Comparison of ENCODE assay signal across 14 cellular contexts in the genomic region with DNA sequence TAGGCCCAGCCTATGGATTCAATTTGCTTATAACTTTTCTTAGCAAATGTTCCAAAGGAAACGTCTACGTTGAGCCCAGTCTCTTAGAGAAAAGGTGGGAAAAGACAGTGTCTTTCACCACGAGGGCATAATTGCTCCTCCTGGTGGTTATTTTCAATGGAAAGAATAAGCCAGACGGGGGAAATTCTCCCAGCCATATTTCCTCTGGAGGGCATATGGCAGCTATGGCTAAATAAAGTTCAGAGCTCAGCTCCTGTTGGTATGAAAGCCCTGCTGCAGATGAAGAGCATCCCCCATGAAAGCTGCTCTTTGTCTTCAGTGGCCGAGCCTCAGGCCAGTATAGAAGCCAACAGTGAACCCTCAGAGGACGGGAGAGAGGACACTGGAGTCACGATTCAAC.
DNase-seq lines count a peak whose midpoint lies in the region; TF ChIP-seq lines count a peak whose summit lies in the region.
"Had no signal": no experiment of that assay in that cellular context is flagged by ENCODE, and none has a peak within 500 bp of the region (broad histone marks: within the 10 kb centered on the region; RNA-seq: fewer than 3 reads in every experiment).

No MANE protein-coding gene starts in this region.

- H3K27ac Mint-ChIP-seq in nephron progenitor cell: no peak overlapping the region
- H3K27ac Mint-ChIP-seq in activated CD4-positive, alpha-beta T cell treated with anti-CD3 and anti-CD28 coated beads, Interleukin-2, amount 10 ng/mL, durations not matched to agents 24 days and 14 days: no peak overlapping the region
- H3K27ac Mint-ChIP-seq: dendritic cell treated with granulocyte-macrophage colony-stimulating factor and Interleukin-4, amounts not matched to agents 40 ng/mL and 50 ng/mL, for 4 days had no signal

- no peaks in the 10 kb centered on the region for H3K36me3 ChIP-seq in MM.1S (replicated peaks; ENCODE audit: insufficient read depth, low read length)
- H3K36me3 ChIP-seq: heart right ventricle had no signal

- peaks cover 7% of the 10 kb centered on the region for H3K4me1 Mint-ChIP-seq in nephron progenitor cell
- no peaks in the 10 kb centered on the region for H3K4me1 Mint-ChIP-seq in activated CD4-positive, alpha-beta T cell treated with anti-CD3 and anti-CD28 coated beads, Interleukin-2, amount 10 ng/mL, durations not matched to agents 24 days and 14 days

- H3K27me3 Mint-ChIP-seq in nephron progenitor cell (ENCODE audit: low read depth, poor library complexity): no peaks in the 10 kb centered on the region
- H3K27me3 Mint-ChIP-seq in activated CD4-positive, alpha-beta T cell treated with anti-CD3 and anti-CD28 coated beads, Interleukin-2, amount 10 ng/mL, durations not matched to agents 24 days and 14 days: peaks cover 2% of the 10 kb centered on the region
- H3K27me3 Mint-ChIP-seq: dendritic cell treated with granulocyte-macrophage colony-stimulating factor and Interleukin-4, amounts not matched to agents 40 ng/mL and 50 ng/mL, for 4 days had no signal

- H3K79me2 ChIP-seq in MM.1S (ENCODE audit: low read length): no peaks in the 10 kb centered on the region

- no peaks in the 10 kb centered on the region for H3F3A ChIP-seq in MM.1S (ENCODE audit: insufficient read depth, low read length)

- no peaks in the 10 kb centered on the region for H3K4me1 ChIP-seq in MM.1S (ENCODE audit: low read length)
- H3K4me1 ChIP-seq: heart right ventricle had no signal

- no peak overlapping the region for H3K27ac ChIP-seq in MM.1S (ENCODE audit: low read length)
- H3K27ac ChIP-seq in coronary artery: no peak overlapping the region
- H3K27ac ChIP-seq: heart right ventricle, skin epidermis had no signal

- H3K4me3 ChIP-seq in MM.1S (ENCODE audit: low read length) (no peak overlapping the region), coronary artery (no peak overlapping the region)
- H3K4me3 ChIP-seq: heart right ventricle, skin epidermis had no signal

- DNase-seq in DMS 273 (lab: John Stamatoyannopoulos, UW; ENCODE audit: unreplicated experiment) (peak; percentile 58), MM.1S (no peak), dermis blood vessel endothelial cell (peak; percentile 4), nephron progenitor cell (no peak), coronary artery (ENCODE audit: low spot score) (no peak)
- no peak for DNase-seq in activated CD4-positive, alpha-beta T cell treated with anti-CD3 and anti-CD28 coated beads, Interleukin-2, amount 10 ng/mL, durations not matched to agents 24 days and 14 days
- DNase-seq in activated CD4-positive, alpha-beta T cell treated with anti-CD3 and anti-CD28 coated beads for 48 hours: no peak
- DNase-seq in stimulated activated CD4-positive, alpha-beta T cell treated with anti-CD3 and anti-CD28 coated beads, Interleukin-4, amount 100 ng/mL, for 4 hours: no peak
- DNase-seq: activated gamma-delta T cell, heart right ventricle, NCI-H2171, SIG-M5 had no signal

- no peaks in the 10 kb centered on the region for H3K36me3 Mint-ChIP-seq in nephron progenitor cell (ENCODE audit: low read depth)
- H3K36me3 Mint-ChIP-seq in activated CD4-positive, alpha-beta T cell treated with anti-CD3 and anti-CD28 coated beads, Interleukin-2, amount 10 ng/mL, durations not matched to agents 24 days and 14 days (ENCODE audit: low read depth): no peaks in the 10 kb centered on the region

- no peak overlapping the region for H2AFZ ChIP-seq in MM.1S (ENCODE audit: low read length)

- no peak overlapping the region for H3K4me2 ChIP-seq in MM.1S (ENCODE audit: low read depth, low read length)

- H3K4me3 Mint-ChIP-seq in nephron progenitor cell: no peak overlapping the region
- no peak overlapping the region for H3K4me3 Mint-ChIP-seq in activated CD4-positive, alpha-beta T cell treated with anti-CD3 and anti-CD28 coated beads, Interleukin-2, amount 10 ng/mL, durations not matched to agents 24 days and 14 days
- H3K4me3 Mint-ChIP-seq: dendritic cell treated with granulocyte-macrophage colony-stimulating factor and Interleukin-4, amounts not matched to agents 40 ng/mL and 50 ng/mL, for 4 days had no signal

- 0 out of 2 replicates have a peak, but pooled peaks have one; percentile 4 for TF ChIP-seq CTCF in MM.1S (IDR thresholded peaks at IDR 0.05; ENCODE audit: low read length)
- peak; percentile 29 for TF ChIP-seq CTCF in nephron progenitor cell (IDR thresholded peaks at IDR 0.05)
- no peak for TF ChIP-seq CTCF in coronary artery (IDR thresholded peaks at IDR 0.05)

- no peak overlapping the region for H3K9ac ChIP-seq in MM.1S (ENCODE audit: low read length)

- no peaks in the 10 kb centered on the region for H3K9me2 ChIP-seq in MM.1S (replicated peaks; ENCODE audit: insufficient read depth, low read length)

- no peaks in the 10 kb centered on the region for H3K9me3 Mint-ChIP-seq in nephron progenitor cell
- H3K9me3 Mint-ChIP-seq in activated CD4-positive, alpha-beta T cell treated with anti-CD3 and anti-CD28 coated beads, Interleukin-2, amount 10 ng/mL, durations not matched to agents 24 days and 14 days: no peaks in the 10 kb centered on the region
- H3K9me3 Mint-ChIP-seq: dendritic cell treated with granulocyte-macrophage colony-stimulating factor and Interleukin-4, amounts not matched to agents 40 ng/mL and 50 ng/mL, for 4 days had no signal

- H3K9me3 ChIP-seq in MM.1S (replicated peaks; ENCODE audit: insufficient read depth, low read length): no peaks in the 10 kb centered on the region

- H4K20me1 ChIP-seq in MM.1S (ENCODE audit: insufficient read depth, low read length): no peaks in the 10 kb centered on the region

- H3K27me3 ChIP-seq in MM.1S (replicated peaks; ENCODE audit: insufficient read depth, low read length): no peaks in the 10 kb centered on the region

- intact Hi-C loops in activated CD4-positive, alpha-beta T cell treated with anti-CD3 and anti-CD28 coated beads, Interleukin-2, amount 10 ng/mL, durations not matched to agents 24 days and 14 days (cut with micrococcal nuclease): no loop called here

Comparison
In these comparisons a context has a peak if more than half of its experiments do, and no peak if none do; other contexts are left out.
1. DNase-seq: peak in DMS 273 (single experiment) and dermis blood vessel endothelial cell (single experiment); none in MM.1S (single experiment), nephron progenitor cell (single experiment), activated CD4-positive, alpha-beta T cell treated with anti-CD3 and anti-CD28 coated beads, Interleukin-2, amount 10 ng/mL, durations not matched to agents 24 days and 14 days (single experiment), coronary artery (single experiment), activated CD4-positive, alpha-beta T cell treated with anti-CD3 and anti-CD28 coated beads for 48 hours (single experiment) and stimulated activated CD4-positive, alpha-beta T cell treated with anti-CD3 and anti-CD28 coated beads, Interleukin-4, amount 100 ng/mL, for 4 hours (0 of 2).